Comparison of ENCODE assay signal across 8 cellular contexts in genomic region chr12:66130267-66131066, GRCh38. TPM values are rescaled to one million over a fixed set of nuclear protein-coding genes. Genes with fewer than 3 reads are reported as not detected.
DNase-seq lines count a peak whose midpoint lies in the region; ATAC-seq, FAIRE-seq and TF ChIP-seq lines count a peak whose summit lies in the region.

Gene LLPH, minus strand, starts transcription at chr12:66130750. Its CDS starts 1,644 bp downstream, at chr12:66129106.

- H3K27ac ChIP-seq in BLaER1 = peak within 1 kb of the TSS; percentile 90
- peak within 1 kb of the TSS in 27 of 59 donors; percentile 1 to 78 (median 57) for H3K27ac ChIP-seq in dorsolateral prefrontal cortex
- peak within 1 kb of the TSS; percentile 46 to 64 for H3K27ac ChIP-seq in liver (ENCODE audit: low read depth in 1 of 2, low read length in 2 of 2)

- H3K9ac ChIP-seq in BLaER1 = peak within 1 kb of the TSS; percentile 92
- peak within 1 kb of the TSS; percentile 74 to 80 for H3K9ac ChIP-seq in liver (ENCODE audit: low read depth in 1 of 2, low read length in 2 of 2)

- H3K4me3 ChIP-seq in BLaER1 = peak within 1 kb of the TSS; percentile 95
- peak within 1 kb of the TSS; percentile 64 to 99 (median 87) for H3K4me3 ChIP-seq in dorsolateral prefrontal cortex
- H3K4me3 ChIP-seq in liver (ENCODE audit: low read depth in 1 of 3, low read length in 3 of 3) = peak within 1 kb of the TSS; percentile 66 to 97 (median 94)

- H3K27me3 ChIP-seq in BLaER1 (no peaks in the 10 kb centered on the region), dorsolateral prefrontal cortex (no peaks in the 10 kb centered on the region), liver (ENCODE audit: control insufficient read depth in 4 of 4, insufficient read depth in 4 of 4, low read length in 3 of 4) (no peaks in the 10 kb centered on the region)

- peaks cover 39% of the 10 kb centered on the region for H3K36me3 ChIP-seq in BLaER1
- peaks cover 1 to 17% (median 14%) of the 10 kb centered on the region in 4 donors for H3K36me3 ChIP-seq in liver (ENCODE audit: control insufficient read depth in 4 of 4, insufficient read depth in 3 of 4, low read depth in 1 of 4, low read length in 3 of 4)

- peak; percentile 19 to 43 for TF ChIP-seq RAD21 in liver (IDR thresholded peaks at IDR 0.05)

- peak; percentile 92 for FAIRE-seq in GM19239 (lab: Jason Lieb, UNC)

- H3K4me2 ChIP-seq in BLaER1 = peak within 1 kb of the TSS; percentile 94

- intact Hi-C loops in dorsolateral prefrontal cortex (cut with DNase I) = no loop called here

- under 1% methylated on average over 49 of the region's 49 CpGs for WGBS in liver

- TF ChIP-seq CTCF in dorsolateral prefrontal cortex (IDR thresholded peaks at IDR 0.05 in 54 of 56, conservative IDR thresholded peaks at IDR 0.05 in 2 of 56; ENCODE audit: low read depth in 1 of 56, partially characterized antibody in 56 of 56) = peak in 23 of 56 donors; percentile 7 to 43 (median 21)
- TF ChIP-seq CTCF in liver (IDR thresholded peaks at IDR 0.05; ENCODE audit: low read depth, low read length, missing input control) = no peak

- peaks cover 33% of the 10 kb centered on the region for H3K4me1 ChIP-seq in BLaER1
- H3K4me1 ChIP-seq in liver (ENCODE audit: control insufficient read depth in 4 of 4, insufficient read depth in 4 of 4, low read length in 3 of 4) = peaks cover 4 to 18% (median 15%) of the 10 kb centered on the region in 4 donors

- H4K20me1 ChIP-seq in BLaER1 = peaks cover 32% of the 10 kb centered on the region; the same call in 1 of the 2 replicates

- H3K9me3 ChIP-seq in BLaER1 = 0 out of 2 replicates have a peak, but pooled peaks cover 5% of the 10 kb centered on the region
- no peaks in the 10 kb centered on the region for H3K9me3 ChIP-seq in liver (ENCODE audit: control insufficient read depth in 4 of 4, low read length in 3 of 4)

- ATAC-seq in HG03457 (IDR thresholded peaks at IDR 0.05; ENCODE audit: unreplicated experiment) = peak; percentile 98

- DNase-seq in GM19239 (ENCODE audit: insufficient read length, low spot score) = peak; percentile 81
- peak; percentile 66 for DNase-seq in NCI-H526 treated with DMSO at 0.1 percent for 48 hours (lab: John Stamatoyannopoulos, UW)
- DNase-seq in activated CD4-positive, alpha-beta T cell treated with anti-CD3 and anti-CD28 coated beads, Interleukin-2, amount 50 U/mL, for 24 hours (ENCODE audit: low read depth in 1 of 2, low spot score in 1 of 2) = peak; percentile 79 to 89
- DNase-seq in dorsolateral prefrontal cortex = peak; percentile 76 to 93 (median 90)
- peak; percentile 90 for DNase-seq in stimulated activated CD4-positive, alpha-beta T cell treated with anti-CD3 and anti-CD28 coated beads, Interleukin-4, amount 100 ng/mL, for 1 hour

TF ChIP-seq in liver, 16 proteins besides CTCF, POLR2A, EP300 and RAD21:
- TF ChIP-seq HNF4A (conservative IDR thresholded peaks at IDR 0.05) (peak in 1 of 2 donors; percentile 46), ATF3 (IDR thresholded peaks at IDR 0.05) (no peak), GABPA (IDR thresholded peaks at IDR 0.05 in 1 of 2, conservative IDR thresholded peaks at IDR 0.05 in 1 of 2) (peak; percentile 93 to 99), EGR1 (IDR thresholded peaks at IDR 0.05; ENCODE audit: low read depth in 2 of 2) (peak; percentile 52 to 78), RXRA (IDR thresholded peaks at IDR 0.05) (peak in 1 of 2 donors; percentile 34), HNF4G (IDR thresholded peaks at IDR 0.05) (no peak), NR2F2 (IDR thresholded peaks at IDR 0.05) (peak; percentile 28), REST (IDR thresholded peaks at IDR 0.05) (no peak), ZBTB33 (IDR thresholded peaks at IDR 0.05) (peak; percentile 67), YY1 (IDR thresholded peaks at IDR 0.05) (peak; percentile 94), MAX (IDR thresholded peaks at IDR 0.05) (peak; percentile 90), FOXA2 (IDR thresholded peaks at IDR 0.05) (no peak), TAF1 (conservative IDR thresholded peaks at IDR 0.05) (peak; percentile 50)

RNA-seq across cellular contexts. Expression of gene LLPH, which starts in this region (rescaled TPM):
- total RNA-seq in dorsolateral prefrontal cortex (10 to 100 TPM in 118 of 120 experiments, 1 to 10 TPM in 2; 9.3 to 25.5 (median 15.7) TPM), liver (1 to 10 TPM; 2.6 to 3.0 TPM)
- polyA plus RNA-seq in liver = 10 to 100 TPM; 10.1 to 18.1 TPM
